In the genomic region with DNA sequence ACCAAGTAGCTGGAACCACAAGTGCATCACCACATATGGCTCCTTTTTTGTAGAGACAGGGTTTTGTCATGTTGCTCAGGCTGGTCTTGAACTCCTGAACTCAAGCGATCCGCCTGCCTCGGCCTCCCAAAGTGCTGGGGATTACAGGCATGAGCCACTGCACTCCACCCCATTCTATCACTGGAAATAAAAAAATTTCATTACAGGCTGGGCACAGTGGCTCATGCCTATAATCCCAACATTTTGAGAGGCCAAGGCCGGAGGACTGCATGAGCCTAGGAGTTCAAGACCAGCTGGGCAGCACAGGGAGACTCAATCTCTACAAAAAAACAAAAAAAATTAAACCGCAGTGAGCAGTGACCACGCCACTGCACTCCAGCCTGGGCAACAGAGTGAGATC, we compare ENCODE assay signal across 8 cellular contexts.
"Had no signal": no experiment of that assay in that cellular context is flagged by ENCODE, and none has a peak within 500 bp of the region (broad histone marks: within the 10 kb centered on the region; RNA-seq: fewer than 3 reads in every experiment).

No MANE protein-coding gene starts in this region.

- DNase-seq: KBM-7, KG1 had no signal

- H3K27ac Mint-ChIP-seq: IgD-negative memory B cell had no signal

- ATAC-seq: HepG2, K562 had no signal

- FAIRE-seq: HepG2, HTR-8/SVneo, K562 had no signal

- H3K4me3 ChIP-seq: K562 had no signal

- H3K9ac ChIP-seq: KMS-11 had no signal

- H3K4me3 Mint-ChIP-seq: IgD-negative memory B cell had no signal

- H3K4me2 ChIP-seq: KMS-11 had no signal

- H3K27ac ChIP-seq: HL-60, KMS-11 had no signal

- H3K9me3 Mint-ChIP-seq: IgD-negative memory B cell had no signal
